Comparison of ENCODE assay signal across 8 cellular contexts in the genomic region with DNA sequence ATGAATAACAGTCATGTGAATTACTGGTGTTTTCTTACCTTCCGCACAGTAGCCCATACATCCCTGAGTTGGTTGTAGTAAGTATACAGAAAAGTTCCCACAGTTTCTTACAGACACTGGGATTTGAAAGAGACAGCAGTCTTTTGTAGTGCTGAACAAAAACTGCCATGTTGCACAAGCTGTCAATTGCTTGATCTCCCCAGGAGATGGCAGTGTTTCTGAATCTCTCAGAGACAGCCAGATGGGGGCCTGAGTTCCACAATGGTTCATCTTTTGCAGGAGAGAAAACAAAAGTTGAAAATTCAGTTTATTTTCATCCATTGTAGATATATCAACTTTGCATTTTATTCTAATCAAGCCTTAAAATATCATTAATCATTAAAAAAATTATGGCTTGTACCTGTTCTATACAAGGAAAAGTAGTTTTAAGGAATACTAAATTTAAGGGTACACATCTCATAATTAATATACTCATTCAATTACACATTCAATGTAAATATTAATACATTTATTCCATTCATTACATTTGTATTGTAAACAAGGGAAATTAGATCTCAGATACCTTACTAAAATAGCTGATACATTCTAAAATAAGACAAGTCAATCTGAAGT. TPM values are rescaled to one million over a fixed set of nuclear protein-coding genes. Genes with fewer than 3 reads are reported as not detected.
DNase-seq lines count a peak whose midpoint lies in the region; ATAC-seq and TF ChIP-seq lines count a peak whose summit lies in the region.

No MANE protein-coding gene starts in this region.

- no peaks in the 10 kb centered on the region for H3K4me1 Mint-ChIP-seq in CD4-positive, CD25-positive, alpha-beta regulatory T cell

- H3K36me3 ChIP-seq in CD4-positive, CD25-positive, alpha-beta regulatory T cell (ENCODE audit: control insufficient read depth, insufficient read depth, low read length), result no peaks in the 10 kb centered on the region

- H3K36me3 Mint-ChIP-seq in CD4-positive, CD25-positive, alpha-beta regulatory T cell, result no peaks in the 10 kb centered on the region

- no peak overlapping the region for H3K4me3 Mint-ChIP-seq in CD4-positive, CD25-positive, alpha-beta regulatory T cell

- peak; percentile 58 to 59 for ATAC-seq in CD4-positive, CD25-positive, alpha-beta regulatory T cell (ENCODE audit: low read depth in 2 of 2)
- ATAC-seq in GM18511 (IDR thresholded peaks at IDR 0.05; ENCODE audit: unreplicated experiment), result peak; percentile 98
- ATAC-seq in HG02870 (IDR thresholded peaks at IDR 0.05; ENCODE audit: unreplicated experiment), result peak; percentile 99
- ATAC-seq in SK-N-SH treated with all-trans-retinoic acid at 6 μM for 48 hours, result peak; percentile 98

- peak; percentile 6 to 47 (median 22) for DNase-seq in CD4-positive, CD25-positive, alpha-beta regulatory T cell
- DNase-seq in NCI-H1092 treated with DMSO at 0.1 percent for 48 hours (lab: John Stamatoyannopoulos, UW) (peak; percentile 89), cerebellum (ENCODE audit: low spot score) (peak; percentile 3), medulla oblongata (ENCODE audit: extremely low spot score) (peak; percentile 82), GM19240 (ENCODE audit: insufficient read length, low spot score) (no peak)

- H3K27ac ChIP-seq in CD4-positive, CD25-positive, alpha-beta regulatory T cell (ENCODE audit: insufficient read depth, low read length, poor library complexity, severe bottlenecking), result no peak overlapping the region

- H3K27me3 Mint-ChIP-seq in CD4-positive, CD25-positive, alpha-beta regulatory T cell, result no peaks in the 10 kb centered on the region

- no peaks in the 10 kb centered on the region for H3K9me3 ChIP-seq in CD4-positive, CD25-positive, alpha-beta regulatory T cell (ENCODE audit: control insufficient read depth in 2 of 2, low read length in 2 of 2)

- H3K4me3 ChIP-seq in CD4-positive, CD25-positive, alpha-beta regulatory T cell (ENCODE audit: low read depth, low read length), result no peak overlapping the region

- no peaks in the 10 kb centered on the region for H3K27me3 ChIP-seq in CD4-positive, CD25-positive, alpha-beta regulatory T cell (ENCODE audit: control insufficient read depth, insufficient read depth, low read length)

- H3K27ac Mint-ChIP-seq in CD4-positive, CD25-positive, alpha-beta regulatory T cell, result no peak overlapping the region

- no peaks in the 10 kb centered on the region for H3K9me3 Mint-ChIP-seq in CD4-positive, CD25-positive, alpha-beta regulatory T cell

- H3K4me1 ChIP-seq in CD4-positive, CD25-positive, alpha-beta regulatory T cell (ENCODE audit: control insufficient read depth, insufficient read depth, low read length, poor library complexity, severe bottlenecking), result no peaks in the 10 kb centered on the region

TF ChIP-seq in SK-N-SH treated with all-trans-retinoic acid at 6 μM for 48 hours, 23 proteins besides CTCF, POLR2A, EP300 and RAD21:
- TF ChIP-seq SNAI2 (CRISPR knock-in tag; IDR thresholded peaks at IDR 0.05) (no peak), GLIS3 (CRISPR knock-in tag; IDR thresholded peaks at IDR 0.05) (no peak), TCF4 (CRISPR knock-in tag; IDR thresholded peaks at IDR 0.05; ENCODE audit: borderline replicate concordance) (no peak), ZC3H10 (CRISPR knock-in tag; IDR thresholded peaks at IDR 0.05) (no peak), CSDC2 (CRISPR knock-in tag; IDR thresholded peaks at IDR 0.05) (no peak), ISL1 (CRISPR knock-in tag; IDR thresholded peaks at IDR 0.05) (no peak), RARB (CRISPR knock-in tag; IDR thresholded peaks at IDR 0.05) (no peak), ARNTL (CRISPR knock-in tag; IDR thresholded peaks at IDR 0.05; ENCODE audit: borderline replicate concordance, low read depth) (no peak), ZNF8 (CRISPR knock-in tag; IDR thresholded peaks at IDR 0.05) (no peak), ZNF70 (CRISPR knock-in tag; IDR thresholded peaks at IDR 0.05) (no peak), BACH2 (CRISPR knock-in tag; IDR thresholded peaks at IDR 0.05; ENCODE audit: borderline replicate concordance) (no peak), TOX (CRISPR knock-in tag; IDR thresholded peaks at IDR 0.05; ENCODE audit: borderline replicate concordance) (no peak), ESRRG (CRISPR knock-in tag; IDR thresholded peaks at IDR 0.05) (no peak), PPARA (CRISPR knock-in tag; IDR thresholded peaks at IDR 0.05; ENCODE audit: borderline replicate concordance) (no peak), ZNF565 (CRISPR knock-in tag; conservative IDR thresholded peaks at IDR 0.05; ENCODE audit: low read depth) (no peak)
- TF ChIP-seq, protein P1, sequence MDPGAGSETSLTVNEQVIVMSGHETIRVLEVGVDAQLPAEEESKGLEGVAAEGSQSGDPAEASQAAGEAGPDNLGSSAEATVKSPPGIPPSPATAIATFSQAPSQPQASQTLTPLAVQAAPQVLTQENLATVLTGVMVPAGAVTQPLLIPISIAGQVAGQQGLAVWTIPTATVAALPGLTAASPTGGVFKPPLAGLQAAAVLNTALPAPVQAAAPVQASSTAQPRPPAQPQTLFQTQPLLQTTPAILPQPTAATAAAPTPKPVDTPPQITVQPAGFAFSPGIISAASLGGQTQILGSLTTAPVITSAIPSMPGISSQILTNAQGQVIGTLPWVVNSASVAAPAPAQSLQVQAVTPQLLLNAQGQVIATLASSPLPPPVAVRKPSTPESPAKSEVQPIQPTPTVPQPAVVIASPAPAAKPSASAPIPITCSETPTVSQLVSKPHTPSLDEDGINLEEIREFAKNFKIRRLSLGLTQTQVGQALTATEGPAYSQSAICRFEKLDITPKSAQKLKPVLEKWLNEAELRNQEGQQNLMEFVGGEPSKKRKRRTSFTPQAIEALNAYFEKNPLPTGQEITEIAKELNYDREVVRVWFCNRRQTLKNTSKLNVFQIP (CRISPR knock-in tag; IDR thresholded peaks at IDR 0.05; ENCODE audit: borderline replicate concordance, low read depth), result no peak
- TF ChIP-seq, protein P2, sequence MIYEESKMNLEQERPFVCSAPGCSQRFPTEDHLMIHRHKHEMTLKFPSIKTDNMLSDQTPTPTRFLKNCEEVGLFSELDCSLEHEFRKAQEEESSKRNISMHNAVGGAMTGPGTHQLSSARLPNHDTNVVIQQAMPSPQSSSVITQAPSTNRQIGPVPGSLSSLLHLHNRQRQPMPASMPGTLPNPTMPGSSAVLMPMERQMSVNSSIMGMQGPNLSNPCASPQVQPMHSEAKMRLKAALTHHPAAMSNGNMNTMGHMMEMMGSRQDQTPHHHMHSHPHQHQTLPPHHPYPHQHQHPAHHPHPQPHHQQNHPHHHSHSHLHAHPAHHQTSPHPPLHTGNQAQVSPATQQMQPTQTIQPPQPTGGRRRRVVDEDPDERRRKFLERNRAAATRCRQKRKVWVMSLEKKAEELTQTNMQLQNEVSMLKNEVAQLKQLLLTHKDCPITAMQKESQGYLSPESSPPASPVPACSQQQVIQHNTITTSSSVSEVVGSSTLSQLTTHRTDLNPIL (CRISPR knock-in tag; IDR thresholded peaks at IDR 0.05; ENCODE audit: low read depth), result no peak
- TF ChIP-seq, protein P3, sequence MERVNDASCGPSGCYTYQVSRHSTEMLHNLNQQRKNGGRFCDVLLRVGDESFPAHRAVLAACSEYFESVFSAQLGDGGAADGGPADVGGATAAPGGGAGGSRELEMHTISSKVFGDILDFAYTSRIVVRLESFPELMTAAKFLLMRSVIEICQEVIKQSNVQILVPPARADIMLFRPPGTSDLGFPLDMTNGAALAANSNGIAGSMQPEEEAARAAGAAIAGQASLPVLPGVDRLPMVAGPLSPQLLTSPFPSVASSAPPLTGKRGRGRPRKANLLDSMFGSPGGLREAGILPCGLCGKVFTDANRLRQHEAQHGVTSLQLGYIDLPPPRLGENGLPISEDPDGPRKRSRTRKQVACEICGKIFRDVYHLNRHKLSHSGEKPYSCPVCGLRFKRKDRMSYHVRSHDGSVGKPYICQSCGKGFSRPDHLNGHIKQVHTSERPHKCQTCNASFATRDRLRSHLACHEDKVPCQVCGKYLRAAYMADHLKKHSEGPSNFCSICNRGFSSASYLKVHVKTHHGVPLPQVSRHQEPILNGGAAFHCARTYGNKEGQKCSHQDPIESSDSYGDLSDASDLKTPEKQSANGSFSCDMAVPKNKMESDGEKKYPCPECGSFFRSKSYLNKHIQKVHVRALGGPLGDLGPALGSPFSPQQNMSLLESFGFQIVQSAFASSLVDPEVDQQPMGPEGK (CRISPR knock-in tag; IDR thresholded peaks at IDR 0.05; ENCODE audit: borderline replicate concordance), result no peak
- TF ChIP-seq, protein P4, sequence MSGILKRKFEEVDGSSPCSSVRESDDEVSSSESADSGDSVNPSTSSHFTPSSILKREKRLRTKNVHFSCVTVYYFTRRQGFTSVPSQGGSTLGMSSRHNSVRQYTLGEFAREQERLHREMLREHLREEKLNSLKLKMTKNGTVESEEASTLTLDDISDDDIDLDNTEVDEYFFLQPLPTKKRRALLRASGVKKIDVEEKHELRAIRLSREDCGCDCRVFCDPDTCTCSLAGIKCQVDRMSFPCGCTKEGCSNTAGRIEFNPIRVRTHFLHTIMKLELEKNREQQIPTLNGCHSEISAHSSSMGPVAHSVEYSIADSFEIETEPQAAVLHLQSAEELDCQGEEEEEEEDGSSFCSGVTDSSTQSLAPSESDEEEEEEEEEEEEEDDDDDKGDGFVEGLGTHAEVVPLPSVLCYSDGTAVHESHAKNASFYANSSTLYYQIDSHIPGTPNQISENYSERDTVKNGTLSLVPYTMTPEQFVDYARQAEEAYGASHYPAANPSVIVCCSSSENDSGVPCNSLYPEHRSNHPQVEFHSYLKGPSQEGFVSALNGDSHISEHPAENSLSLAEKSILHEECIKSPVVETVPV (CRISPR knock-in tag; IDR thresholded peaks at IDR 0.05), result no peak

RNA-seq across cellular contexts. Expression of a gene that starts 14.5 kb away (rescaled TPM):
- 0.86 TPM for total RNA-seq in CD4-positive, CD25-positive, alpha-beta regulatory T cell
- under 1 TPM in 2 of 4 donors, not detected in 2; 0.12 to 0.37 TPM for polyA plus RNA-seq in CD4-positive, CD25-positive, alpha-beta regulatory T cell
- 7.2 TPM for total RNA-seq in cerebellum
